12 cellular contexts compared by ENCODE assay signal in the genomic region with DNA sequence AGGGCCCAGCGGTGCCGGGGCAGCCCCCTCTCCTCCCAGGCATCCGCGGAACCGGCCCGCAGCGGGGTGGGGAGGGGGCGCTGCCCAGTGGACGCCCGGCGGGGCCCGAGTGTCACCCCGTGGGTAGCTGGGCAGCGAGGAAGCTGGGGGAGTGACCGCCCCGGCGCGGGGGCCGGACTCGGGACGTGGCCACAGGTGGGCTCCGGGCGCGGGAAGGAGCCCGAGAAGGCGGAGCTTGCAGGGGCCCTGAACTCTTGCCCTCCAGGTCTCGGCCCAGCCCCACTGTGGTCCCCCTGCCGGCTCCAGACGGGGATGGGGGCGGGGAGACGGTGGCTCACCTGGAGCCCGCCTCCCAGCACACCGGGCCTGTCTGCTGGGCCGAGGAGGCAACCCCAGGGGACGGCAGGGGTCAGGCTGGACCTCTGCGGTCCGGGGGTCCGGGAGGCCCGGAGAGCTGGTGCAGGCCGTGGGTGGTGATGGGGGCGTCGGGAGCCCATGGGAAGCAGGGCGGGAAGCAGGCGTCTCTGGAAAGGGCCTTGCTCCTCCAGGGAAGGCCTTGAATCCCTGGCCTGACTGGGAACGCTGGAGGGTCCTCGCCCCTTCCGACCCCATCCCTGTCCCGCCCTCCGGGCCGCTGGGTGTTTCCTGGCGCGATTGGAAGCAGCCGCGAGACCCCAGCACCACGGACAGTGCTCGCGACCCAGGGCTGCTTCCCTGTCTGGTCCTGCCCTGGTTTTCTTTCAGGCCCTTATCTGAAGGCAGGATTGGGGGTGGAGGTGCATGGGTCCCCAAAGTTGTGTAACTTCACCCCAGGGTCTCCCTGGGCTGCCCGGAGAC. TPM values are rescaled to one million over a fixed set of nuclear protein-coding genes. Genes with fewer than 3 reads are reported as not detected.
A peak's percentile ranks its signal among the peaks of the same experiment; 100 is the strongest.
DNase-seq lines count a peak whose midpoint lies in the region; ATAC-seq and TF ChIP-seq lines count a peak whose summit lies in the region.
"Had no signal": no experiment of that assay in that cellular context is flagged by ENCODE, and none has a peak within 500 bp of the region (broad histone marks: within the 10 kb centered on the region; RNA-seq: fewer than 3 reads in every experiment).

No MANE protein-coding gene starts in this region.

- no peak overlapping the region for H4K5ac ChIP-seq in mesendoderm (ENCODE audit: low read length)

- no peak overlapping the region for H3K23ac ChIP-seq in mesendoderm (ENCODE audit: low read length)

- H3K9ac ChIP-seq in mesendoderm (ENCODE audit: low read length), result no peak overlapping the region

- no peaks in the 10 kb centered on the region for H3K79me1 ChIP-seq in mesendoderm (ENCODE audit: low read length)

- H3K27me3 Mint-ChIP-seq in CD4-positive, alpha-beta T cell, result peaks cover 37% of the 10 kb centered on the region

- peaks cover 16% of the 10 kb centered on the region for H3K4me1 Mint-ChIP-seq in CD4-positive, alpha-beta T cell (ENCODE audit: low read depth)

- TF ChIP-seq EP300 in Ishikawa (IDR thresholded peaks at IDR 0.05; ENCODE audit: borderline replicate concordance) (no peak), transverse colon (IDR thresholded peaks at IDR 0.05; ENCODE audit: low read depth) (no peak)

- H2BK120ac ChIP-seq in mesendoderm (ENCODE audit: low read depth, low read length), result no peak overlapping the region

- no CpG with 5 or more reads among the region's 58 CpGs for WGBS in mesendoderm (ENCODE audit: extremely low coverage, insufficient coverage, low lambda C conversion rate)
- WGBS in transverse colon (ENCODE audit: low coverage in 1 of 2), 2 donors, result 14% methylated on average over 43 of the region's 58 CpGs; no CpG with 5 or more reads in 1 of the 2 donors

- no peak overlapping the region for H3K4ac ChIP-seq in mesendoderm (ENCODE audit: low read depth, low read length)

- H3K4me1 ChIP-seq in mesendoderm (ENCODE audit: control insufficient read depth, low read depth, low read length) (peaks cover 7% of the 10 kb centered on the region), transverse colon (peaks cover 9 to 15% (median 10%) of the 10 kb centered on the region in 4 donors)
- peaks cover 14% of the 10 kb centered on the region for H3K4me1 ChIP-seq in effector memory CD4-positive, alpha-beta T cell (ENCODE audit: control insufficient read depth, insufficient read depth, low read length, poor library complexity, severe bottlenecking)

- no peak for ATAC-seq in CD4-positive, alpha-beta T cell (ENCODE audit: poor library complexity)
- no peak for ATAC-seq in omental fat pad (ENCODE audit: low FRiP score)
- ATAC-seq in sciatic nerve, result no peak
- ATAC-seq: left lobe of liver had no signal

- H4K8ac ChIP-seq in mesendoderm (ENCODE audit: low read depth, low read length), result no peak overlapping the region

- in situ Hi-C loops in transverse colon (cut with MboI; ENCODE audit: low pct_ligation_motif_present in 1 of 4, low pct_unique_long_range_greater_than_20kb in 1 of 4, low sequenced_read_pairs in 3 of 4), result loop anchor here in 3 of 4 donors (10.0 to 25.0 kb wide), 3 partner anchors 175 to 392 kb away; no protein-coding TSS in a partner anchor

- H3K56ac ChIP-seq in mesendoderm (ENCODE audit: low read length), result no peak overlapping the region

- H3K36me3 ChIP-seq in mesendoderm (ENCODE audit: control insufficient read depth, insufficient read depth, low read length) (no peaks in the 10 kb centered on the region), transverse colon (no peaks in the 10 kb centered on the region)
- no peaks in the 10 kb centered on the region for H3K36me3 ChIP-seq in effector memory CD4-positive, alpha-beta T cell (ENCODE audit: control insufficient read depth, insufficient read depth, low read length)

- H2AK5ac ChIP-seq in mesendoderm (ENCODE audit: low read length), result no peak overlapping the region

- H3K36me3 Mint-ChIP-seq in CD4-positive, alpha-beta T cell (ENCODE audit: low read depth), result no peaks in the 10 kb centered on the region
- H3K36me3 Mint-ChIP-seq: CD4-positive, alpha-beta memory T cell had no signal

- H2BK15ac ChIP-seq in mesendoderm (replicated peaks; ENCODE audit: low read depth), result no peak overlapping the region

- no peak for DNase-seq in CD4-positive, alpha-beta T cell
- DNase-seq in choroid plexus epithelial cell (ENCODE audit: low read depth) (peak; percentile 26), mesendoderm (peak; percentile 51), omental fat pad (ENCODE audit: low spot score) (no peak), sciatic nerve (ENCODE audit: low spot score) (no peak), transverse colon (no peak)
- no peak for DNase-seq in effector memory CD4-positive, alpha-beta T cell
- DNase-seq: activated CD4-positive, alpha-beta T cell treated with anti-CD3 and anti-CD28 coated beads for 1 hour; CD4-positive, alpha-beta memory T cell; stimulated activated naive CD4-positive, alpha-beta T cell treated with Interleukin-2 at 50 U/mL for 16 hours had no signal

- TF ChIP-seq RAD21 in Ishikawa (IDR thresholded peaks at IDR 0.05; ENCODE audit: low read depth), result no peak

- H3K9me3 Mint-ChIP-seq in CD4-positive, alpha-beta T cell, result no peaks in the 10 kb centered on the region

- POLR2A ChIA-PET in CD4-positive, alpha-beta T cell (lab: Charles Lee), result no interaction called here

- no peak overlapping the region for H3K27ac Mint-ChIP-seq in CD4-positive, alpha-beta T cell

- H3K27me3 ChIP-seq in CD4-positive, alpha-beta T cell (ENCODE audit: control insufficient read depth, insufficient read depth, low read length), result peaks cover 41% of the 10 kb centered on the region
- H3K27me3 ChIP-seq in mesendoderm (ENCODE audit: insufficient read depth, low read length, poor library complexity) (peaks cover 3% of the 10 kb centered on the region), transverse colon (peaks cover 66% of the 10 kb centered on the region)
- H3K27me3 ChIP-seq in effector memory CD4-positive, alpha-beta T cell (replicated peaks; ENCODE audit: control insufficient read depth, insufficient read depth, low read length, poor library complexity, severe bottlenecking), result peaks cover 16% of the 10 kb centered on the region

- intact Hi-C loops in CD4-positive, alpha-beta T cell (cut with DNase I, micrococcal nuclease), result loop anchor here in 1 of 2 experiments (2.0 kb wide), 1 partner anchor 377 kb away; no protein-coding TSS in a partner anchor
- intact Hi-C loops in sciatic nerve (cut with DNase I), result loop anchor here (10.0 kb wide), 1 partner anchor 375 kb away; no protein-coding TSS in a partner anchor
- intact Hi-C loops in transverse colon (cut with DNase I; ENCODE audit: low total_unique reads), result loop anchor here (5.0 kb wide), 1 partner anchor 197 kb away; no protein-coding TSS in a partner anchor

- no peak for TF ChIP-seq POLR2A in transverse colon (IDR thresholded peaks at IDR 0.05)

- H3K9me3 ChIP-seq in CD4-positive, alpha-beta T cell (ENCODE audit: control insufficient read depth, low read length), result no peaks in the 10 kb centered on the region
- H3K9me3 ChIP-seq in effector memory CD4-positive, alpha-beta T cell (ENCODE audit: control insufficient read depth, low read length), result no peaks in the 10 kb centered on the region
- no peaks in the 10 kb centered on the region for H3K9me3 ChIP-seq in transverse colon

- H3K4me2 ChIP-seq in mesendoderm (ENCODE audit: low read length), result peak overlapping the region; percentile 56

- peak overlapping the region; percentile 20 for H3K4me3 Mint-ChIP-seq in CD4-positive, alpha-beta T cell

- H3K4me3 ChIP-seq in choroid plexus epithelial cell (ENCODE audit: low read depth, low read length) (no peak overlapping the region), mesendoderm (ENCODE audit: low read length) (no peak overlapping the region), transverse colon (no peak overlapping the region)
- no peak overlapping the region for H3K4me3 ChIP-seq in effector memory CD4-positive, alpha-beta T cell (ENCODE audit: insufficient read depth, low read depth, low read length, poor library complexity, severe bottlenecking)

- CTCF ChIA-PET in CD4-positive, alpha-beta T cell (lab: Charles Lee), result interaction anchor here (2.4 to 2.8 kb wide), 2 partner anchors 186 to 187 kb away, joined by 7 to 54 read pairs; no protein-coding TSS in a partner anchor

- TF ChIP-seq CTCF in CD4-positive, alpha-beta T cell (IDR thresholded peaks at IDR 0.05), result no peak
- TF ChIP-seq CTCF in choroid plexus epithelial cell (conservative IDR thresholded peaks at IDR 0.05; ENCODE audit: low read depth, low read length), result no peak
- TF ChIP-seq CTCF in omental fat pad (IDR thresholded peaks at IDR 0.05), result no peak
- no peak for TF ChIP-seq CTCF in transverse colon (IDR thresholded peaks at IDR 0.05)

- no peaks in the 10 kb centered on the region for H3K79me2 ChIP-seq in mesendoderm (ENCODE audit: control insufficient read depth, insufficient read depth, low read length)

- no peak overlapping the region for H2BK5ac ChIP-seq in mesendoderm (ENCODE audit: low read length)

- no peak overlapping the region for H3K18ac ChIP-seq in mesendoderm (ENCODE audit: low read length)

- H3K27ac ChIP-seq in CD4-positive, alpha-beta T cell (ENCODE audit: low read depth, low read length), result no peak overlapping the region
- no peak overlapping the region for H3K27ac ChIP-seq in mesendoderm (ENCODE audit: low read depth, low read length)
- H3K27ac ChIP-seq in effector memory CD4-positive, alpha-beta T cell (ENCODE audit: insufficient read depth, low read length, poor library complexity, severe bottlenecking), result no peak overlapping the region
- no peak overlapping the region for H3K27ac ChIP-seq in transverse colon

RNA-seq across cellular contexts. Expression of gene MGAT5B, which starts 1.9 kb away (rescaled TPM):
- total RNA-seq in CD4-positive, alpha-beta T cell, result under 1 TPM; 0.28 to 0.77 TPM
- polyA plus RNA-seq in mesendoderm (2013, experiment 1 of 2), result 3.7 TPM
- polyA plus RNA-seq in mesendoderm (2013, experiment 2 of 2), result 3.9 TPM
- total RNA-seq in omental fat pad (under 1 TPM in 2 of 4 donors, not detected in 2; 0.12 to 0.63 TPM), sciatic nerve (1.4 TPM), transverse colon (not detected)
- total RNA-seq: left lobe of liver had no signal

Comparison
In these comparisons a context has a peak if more than half of its experiments do, and no peak if none do; other contexts are left out.
1. DNase-seq: peak in choroid plexus epithelial cell (single experiment) and mesendoderm (single experiment); none in CD4-positive, alpha-beta T cell (0 of 10), omental fat pad (single experiment), sciatic nerve (single experiment), effector memory CD4-positive, alpha-beta T cell (0 of 3) and transverse colon (single experiment).